Comparison of ENCODE assay signal across 1 cellular context in genomic region chr20:62327726-62328495, GRCh38.
TF ChIP-seq lines count a peak whose summit lies in the region.

No MANE protein-coding gene starts in this region.

TF ChIP-seq in HepG2, 621 proteins besides CTCF, POLR2A, EP300 and RAD21:
- TF ChIP-seq, protein P1, sequence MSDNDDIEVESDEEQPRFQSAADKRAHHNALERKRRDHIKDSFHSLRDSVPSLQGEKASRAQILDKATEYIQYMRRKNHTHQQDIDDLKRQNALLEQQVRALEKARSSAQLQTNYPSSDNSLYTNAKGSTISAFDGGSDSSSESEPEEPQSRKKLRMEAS (IDR thresholded peaks at IDR 0.05): no peak
- TF ChIP-seq AGO2 (optimal IDR thresholded peaks at IDR 0.05; ENCODE audit: low read depth, low read length): peak; percentile 68
- 0 out of 2 replicates have a peak, but pooled peaks have one; percentile 14 for TF ChIP-seq ZNF552 (CRISPR knock-in tag; IDR thresholded peaks at IDR 0.05; ENCODE audit: borderline replicate concordance)
- TF ChIP-seq ZNF18 (CRISPR knock-in tag; IDR thresholded peaks at IDR 0.05; ENCODE audit: insufficient replicate concordance): no peak
- no peak for TF ChIP-seq ZNF646 (CRISPR knock-in tag; IDR thresholded peaks at IDR 0.05)
- 0 out of 2 replicates have a peak, but pooled peaks have one; percentile 33 for TF ChIP-seq ZNF572 (CRISPR knock-in tag; IDR thresholded peaks at IDR 0.05)
- TF ChIP-seq STAG1 (CRISPR knock-in tag; IDR thresholded peaks at IDR 0.05): 0 out of 2 replicates have a peak, but pooled peaks have one; percentile 3
- TF ChIP-seq RBFOX2 (IDR thresholded peaks at IDR 0.05; ENCODE audit: low read depth, low read length): peak; percentile 11; the same call in 1 of the 2 replicates
- no peak for TF ChIP-seq TMF1 (CRISPR knock-in tag; IDR thresholded peaks at IDR 0.05; ENCODE audit: low read depth)
- no peak for TF ChIP-seq ZNF674 (CRISPR knock-in tag; IDR thresholded peaks at IDR 0.05; ENCODE audit: low read depth)
- TF ChIP-seq SIX4 (CRISPR knock-in tag; IDR thresholded peaks at IDR 0.05): no peak
- TF ChIP-seq TBX2 (CRISPR knock-in tag; IDR thresholded peaks at IDR 0.05; ENCODE audit: borderline replicate concordance): 0 out of 2 replicates have a peak, but pooled peaks have one; percentile 17
- TF ChIP-seq ZNF788 (CRISPR knock-in tag; IDR thresholded peaks at IDR 0.05; ENCODE audit: borderline replicate concordance): 0 out of 2 replicates have a peak, but pooled peaks have one; percentile 15
